In the genomic region with DNA sequence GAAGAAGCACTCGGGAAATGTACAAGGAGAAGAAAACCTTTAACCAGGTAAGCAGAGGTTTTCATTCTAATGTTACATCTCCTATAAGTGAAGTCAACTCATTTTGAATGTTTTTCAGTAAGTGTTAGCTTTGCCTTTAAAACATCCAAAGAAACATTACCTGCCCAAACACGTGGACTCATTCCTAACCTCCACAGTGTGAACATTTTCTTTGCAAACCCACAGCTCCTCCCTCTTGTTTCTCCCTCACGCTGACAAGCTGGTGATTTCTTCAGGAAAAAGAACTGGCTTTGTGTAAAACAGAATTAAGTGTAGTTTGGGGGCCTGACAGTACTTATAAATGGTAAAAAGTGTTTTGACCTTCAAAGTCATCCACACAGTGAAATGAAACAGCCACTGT, we compare ENCODE assay signal across 16 cellular contexts.
"Had no signal": no experiment of that assay in that cellular context is flagged by ENCODE, and none has a peak within 500 bp of the region (broad histone marks: within the 10 kb centered on the region; RNA-seq: fewer than 3 reads in every experiment).

No MANE protein-coding gene starts in this region.

- H3K9me3 Mint-ChIP-seq: activated naive CD4-positive, alpha-beta T cell treated with anti-CD3 and anti-CD28 coated beads, Interleukin-2, amount 10 ng/mL, durations not matched to agents 7 days and 5 days; activated T-helper 2 cell treated with anti-CD3 and anti-CD28 coated beads, Interferon-gamma antibody, Interleukin-2, Interleukin-4, amounts not matched to agents 10 μg/mL and 5 μg/mL and 100 μg/mL, durations not matched to agents 14 hours and 24 hours and 36 hours had no signal

- H3K4me1 Mint-ChIP-seq: activated naive CD4-positive, alpha-beta T cell treated with anti-CD3 and anti-CD28 coated beads, Interleukin-2, amount 10 ng/mL, durations not matched to agents 7 days and 5 days had no signal

- H3K27ac Mint-ChIP-seq: activated naive CD4-positive, alpha-beta T cell treated with anti-CD3 and anti-CD28 coated beads, Interleukin-2, amount 10 ng/mL, durations not matched to agents 7 days and 5 days; activated T-helper 2 cell treated with anti-CD3 and anti-CD28 coated beads, Interferon-gamma antibody, Interleukin-2, Interleukin-4, amounts not matched to agents 10 μg/mL and 5 μg/mL and 100 μg/mL, durations not matched to agents 14 hours and 24 hours and 36 hours; stimulated activated naive B cell treated with anti-CD40 and anti-IgM and Interleukin-4, amounts not matched to agents 10 μg/mL and 1 μg/mL and 100 μg/mL, for 72 hours had no signal

- H3K27me3 ChIP-seq: ascending aorta, dorsolateral prefrontal cortex, esophagus squamous epithelium, right atrium auricular region had no signal

- DNase-seq: activated CD4-positive, CD25-positive, alpha-beta regulatory T cell treated with anti-CD3 and anti-CD28 coated beads, Interleukin-2, amount 50 U/mL, for 72 hours; activated naive CD4-positive, alpha-beta T cell treated with anti-CD3 and anti-CD28 coated beads, Interleukin-2, amount 10 ng/mL, durations not matched to agents 7 days and 5 days; activated T-cell treated with anti-CD3 and anti-CD28 coated beads for 4 hours; esophagus squamous epithelium; glutamatergic neuron; hypothalamus; midbrain; stimulated activated CD4-positive, alpha-beta T cell treated with anti-CD3 and anti-CD28 coated beads, Interleukin-15, amount 100 ng/mL, for 24 hours; stimulated activated CD4-positive, alpha-beta T cell treated with anti-CD3 and anti-CD28 coated beads, Interleukin-4, amount 100 ng/mL, for 1 hour; stimulated activated naive B cell treated with anti-CD40 and anti-IgM and Interleukin-4, amounts not matched to agents 10 μg/mL and 1 μg/mL and 100 μg/mL, for 72 hours; substantia nigra; transverse colon had no signal

- H3K36me3 ChIP-seq: ascending aorta, esophagus squamous epithelium, right atrium auricular region, transverse colon had no signal

- H3K4me3 Mint-ChIP-seq: activated naive CD4-positive, alpha-beta T cell treated with anti-CD3 and anti-CD28 coated beads, Interleukin-2, amount 10 ng/mL, durations not matched to agents 7 days and 5 days; stimulated activated naive B cell treated with anti-CD40 and anti-IgM and Interleukin-4, amounts not matched to agents 10 μg/mL and 1 μg/mL and 100 μg/mL, for 72 hours had no signal

- H3K9me3 ChIP-seq: ascending aorta, esophagus squamous epithelium, right atrium auricular region, transverse colon had no signal

- ATAC-seq: stimulated activated naive B cell treated with anti-CD40 and anti-IgM and Interleukin-4, amounts not matched to agents 10 μg/mL and 1 μg/mL and 100 μg/mL, for 72 hours had no signal

- H3K36me3 Mint-ChIP-seq: activated naive CD4-positive, alpha-beta T cell treated with anti-CD3 and anti-CD28 coated beads, Interleukin-2, amount 10 ng/mL, durations not matched to agents 7 days and 5 days had no signal

- H3K4me3 ChIP-seq: ascending aorta, dorsolateral prefrontal cortex, esophagus squamous epithelium, right atrium auricular region, transverse colon had no signal

- H3K27ac ChIP-seq: ascending aorta, right atrium auricular region, transverse colon had no signal

- H3K4me1 ChIP-seq: ascending aorta, right atrium auricular region had no signal

- H3K27me3 Mint-ChIP-seq: stimulated activated naive B cell treated with anti-CD40 and anti-IgM and Interleukin-4, amounts not matched to agents 10 μg/mL and 1 μg/mL and 100 μg/mL, for 72 hours had no signal
